ENCODE assay signal across 8 cellular contexts in the genomic region with DNA sequence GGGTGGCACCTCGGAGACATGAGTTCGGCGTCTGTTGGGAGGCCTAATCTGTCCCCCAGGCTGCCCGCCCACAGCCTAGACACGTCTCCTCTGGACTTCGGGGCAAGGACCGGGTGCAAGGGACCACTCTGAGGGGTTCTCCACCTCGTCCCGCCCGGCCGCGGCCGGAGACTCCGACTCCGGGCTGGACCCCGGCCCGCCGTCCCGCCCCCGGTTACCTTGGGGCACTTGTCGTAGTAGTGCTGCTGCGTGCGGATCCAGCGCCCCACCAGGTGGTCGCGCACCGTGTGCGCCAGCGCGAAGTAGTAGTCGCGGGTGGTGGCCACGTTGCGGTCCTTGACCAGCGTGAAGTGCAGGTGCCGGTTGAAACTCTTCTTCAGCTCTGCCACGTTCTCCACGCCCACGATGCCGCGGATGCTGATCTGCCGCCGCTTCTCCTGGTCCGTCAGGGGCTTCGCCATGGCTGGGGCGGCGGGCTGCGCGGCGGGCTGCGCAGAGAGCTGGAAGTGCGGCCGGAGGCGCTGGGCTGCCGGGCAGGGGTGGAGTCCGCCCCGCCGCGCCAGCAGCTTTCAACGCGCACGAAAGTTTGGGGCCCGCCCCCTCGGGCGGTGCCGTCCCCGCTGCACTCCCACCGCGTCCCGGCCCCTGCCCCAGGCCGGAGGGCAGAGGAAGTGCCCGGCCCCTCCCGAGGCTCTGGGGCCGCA. TPM values are rescaled to one million over a fixed set of nuclear protein-coding genes. Genes with fewer than 3 reads are reported as not detected.
A peak's percentile ranks its signal among the peaks of the same experiment; 100 is the strongest.
DNase-seq lines count a peak whose midpoint lies in the region; ATAC-seq, FAIRE-seq and TF ChIP-seq lines count a peak whose summit lies in the region.

PYGL (minus strand) TSS at position 541 of the 704 bp plus-strand sequence; CDS start at position 461, 80 bp downstream.

- H3K4me3 ChIP-seq in AG04449 (ENCODE audit: low read depth, low read length) (peak within 1 kb of the TSS; percentile 83), astrocyte of the spinal cord (ENCODE audit: low read depth, low read length) (peak within 1 kb of the TSS; percentile 70), iPS-15b (ENCODE audit: low read depth, low read length) (peak within 1 kb of the TSS; percentile 72)

- peak within 1 kb of the TSS; percentile 67 for H3K9ac ChIP-seq in iPS-15b (ENCODE audit: low read depth, low read length)

- H3K9me3 ChIP-seq in iPS-15b (ENCODE audit: control insufficient read depth, insufficient read depth, low read length) = no peaks in the 10 kb centered on the region

- no peak for DNase-seq in AG04449 (ENCODE audit: low read depth, low spot score)
- DNase-seq in GM13977 (ENCODE audit: low spot score) = peak; percentile 70
- DNase-seq in RCC 7860 (ENCODE audit: low spot score) = peak; percentile 22
- peak; percentile 58 for DNase-seq in astrocyte of the spinal cord (ENCODE audit: low read depth, low spot score)
- peak; percentile 88 for DNase-seq in sciatic nerve (ENCODE audit: low spot score)

- TF ChIP-seq CTCF in AG04449 (IDR thresholded peaks at IDR 0.05; ENCODE audit: insufficient read depth, low read length, missing control alignments) (no peak), GM13977 (IDR thresholded peaks at IDR 0.05; ENCODE audit: extremely low read depth, insufficient read depth, missing control alignments) (no peak), astrocyte of the spinal cord (IDR thresholded peaks at IDR 0.05; ENCODE audit: low read depth, low read length) (no peak)

- CTCF ChIA-PET in AG04449 (lab: Yijun Ruan, JAX) = interaction anchor here (0.5 to 2.6 kb wide), 6 partner anchors 9 to 275 kb away, joined by 3 to 16 read pairs (median 3); no protein-coding TSS in a partner anchor

- intact Hi-C loops in sciatic nerve (cut with DNase I) = no loop called here

- ATAC-seq in HG03521 (IDR thresholded peaks at IDR 0.05; ENCODE audit: unreplicated experiment) (peak; percentile 53), sciatic nerve (peak; percentile 92), HG03175 (IDR thresholded peaks at IDR 0.05; ENCODE audit: unreplicated experiment) (no peak)

- no peaks in the 10 kb centered on the region for H3K27me3 ChIP-seq in iPS-15b (ENCODE audit: control insufficient read depth, insufficient read depth, low read length)

- H3K4me1 ChIP-seq in iPS-15b (ENCODE audit: control insufficient read depth, insufficient read depth, low read length) = peaks cover 2% of the 10 kb centered on the region

- in situ Hi-C loops in GM13977 (cut with MboI; ENCODE audit: low pct_unique_long_range_greater_than_20kb, low sequenced_read_pairs, unreplicated experiment) = no loop called here
- in situ Hi-C loops in astrocyte of the spinal cord (cut with HindIII; ENCODE audit: low sequenced_read_pairs) = no loop called here

- no peak for FAIRE-seq in RCC 7860 (lab: Jason Lieb, UNC)

- POLR2A ChIA-PET in AG04449 (lab: Yijun Ruan, JAX) = interaction anchor here (0.8 to 1.4 kb wide), 3 partner anchors 9 kb away, joined by 3 to 8 read pairs (median 3); no protein-coding TSS in a partner anchor

- H3K36me3 ChIP-seq in iPS-15b (ENCODE audit: control insufficient read depth, insufficient read depth, low read length) = no peaks in the 10 kb centered on the region

RNA-seq across cellular contexts. Expression of gene PYGL, which starts in this region (rescaled TPM):
- total RNA-seq in sciatic nerve = 72.1 TPM
